ENCODE assay signal across 9 cellular contexts in genomic region chr12:57096748-57097553, GRCh38. TPM values are rescaled to one million over a fixed set of nuclear protein-coding genes. Genes with fewer than 3 reads are reported as not detected.
A peak's percentile ranks its signal among the peaks of the same experiment; 100 is the strongest.
DNase-seq lines count a peak whose midpoint lies in the region; TF ChIP-seq lines count a peak whose summit lies in the region.
"Had no signal": no experiment of that assay in that cellular context is flagged by ENCODE, and none has a peak within 500 bp of the region (broad histone marks: within the 10 kb centered on the region; RNA-seq: fewer than 3 reads in every experiment).

No MANE protein-coding gene starts in this region.

- H3K27me3 Mint-ChIP-seq in dendritic cell treated with granulocyte-macrophage colony-stimulating factor and Interleukin-4, amounts not matched to agents 40 ng/mL and 50 ng/mL, for 4 days: no peaks in the 10 kb centered on the region
- no peaks in the 10 kb centered on the region for H3K27me3 Mint-ChIP-seq in osteocyte (ENCODE audit: unreplicated experiment)
- H3K27me3 Mint-ChIP-seq in progenitor cell of endocrine pancreas: no peaks in the 10 kb centered on the region

- H2AFZ ChIP-seq in Karpas-422 (ENCODE audit: low read length): no peak overlapping the region

- H3K9me3 Mint-ChIP-seq in dendritic cell treated with granulocyte-macrophage colony-stimulating factor and Interleukin-4, amounts not matched to agents 40 ng/mL and 50 ng/mL, for 4 days: no peaks in the 10 kb centered on the region
- H3K9me3 Mint-ChIP-seq in osteocyte (ENCODE audit: unreplicated experiment) (no peaks in the 10 kb centered on the region), progenitor cell of endocrine pancreas (ENCODE audit: low read depth) (no peaks in the 10 kb centered on the region)

- H3K9ac ChIP-seq in Karpas-422 (ENCODE audit: low read length): no peak overlapping the region

- TF ChIP-seq CTCF in osteocyte (IDR thresholded peaks at IDR 0.05) (no peak), progenitor cell of endocrine pancreas (IDR thresholded peaks at IDR 0.05; ENCODE audit: unreplicated experiment) (no peak)

- intact Hi-C loops in dendritic cell treated with granulocyte-macrophage colony-stimulating factor and Interleukin-4, amounts not matched to agents 40 ng/mL and 50 ng/mL, for 4 days (cut with micrococcal nuclease): no loop called here

- peak; percentile 15 for DNase-seq in D341Med (ENCODE audit: low spot score)
- peak; percentile 41 for DNase-seq in Karpas-422
- DNase-seq in osteocyte (ENCODE audit: extremely low spot score, unreplicated experiment): peak; percentile 80
- DNase-seq in effector memory CD4-positive, alpha-beta T cell: no peak
- DNase-seq in progenitor cell of endocrine pancreas (ENCODE audit: low spot score, unreplicated experiment): no peak
- no peak for DNase-seq in NCI-H2171 treated with DMSO at 0.1 percent for 48 hours (lab: John Stamatoyannopoulos, UW)
- DNase-seq: activated CD4-positive, CD25-positive, alpha-beta regulatory T cell; amniotic stem cell had no signal

- H3K9me3 ChIP-seq in Karpas-422 (ENCODE audit: low read length): no peaks in the 10 kb centered on the region
- H3K9me3 ChIP-seq in effector memory CD4-positive, alpha-beta T cell (ENCODE audit: control insufficient read depth, low read length): no peaks in the 10 kb centered on the region

- H3K36me3 Mint-ChIP-seq in dendritic cell treated with granulocyte-macrophage colony-stimulating factor and Interleukin-4, amounts not matched to agents 40 ng/mL and 50 ng/mL, for 4 days (ENCODE audit: low read depth): peaks cover 100% of the 10 kb centered on the region
- H3K36me3 Mint-ChIP-seq in osteocyte (ENCODE audit: unreplicated experiment) (peaks cover 32% of the 10 kb centered on the region), progenitor cell of endocrine pancreas (ENCODE audit: insufficient read depth) (peaks cover 9% of the 10 kb centered on the region)

- H3K4me3 ChIP-seq in Karpas-422 (ENCODE audit: low read length): no peak overlapping the region
- no peak overlapping the region for H3K4me3 ChIP-seq in effector memory CD4-positive, alpha-beta T cell (ENCODE audit: insufficient read depth, low read depth, low read length, poor library complexity, severe bottlenecking)

- peaks cover 90% of the 10 kb centered on the region for H3K4me1 Mint-ChIP-seq in dendritic cell treated with granulocyte-macrophage colony-stimulating factor and Interleukin-4, amounts not matched to agents 40 ng/mL and 50 ng/mL, for 4 days (ENCODE audit: low read depth)
- H3K4me1 Mint-ChIP-seq in osteocyte (ENCODE audit: unreplicated experiment) (peaks cover 28% of the 10 kb centered on the region), progenitor cell of endocrine pancreas (ENCODE audit: low read depth) (peaks cover 4% of the 10 kb centered on the region)

- no peaks in the 10 kb centered on the region for H3K27me3 ChIP-seq in Karpas-422 (ENCODE audit: low read length)
- H3K27me3 ChIP-seq in effector memory CD4-positive, alpha-beta T cell (replicated peaks; ENCODE audit: control insufficient read depth, insufficient read depth, low read length, poor library complexity, severe bottlenecking): no peaks in the 10 kb centered on the region

- H3K36me3 ChIP-seq in Karpas-422 (ENCODE audit: insufficient read depth, low read length): peaks cover 44% of the 10 kb centered on the region; the same call in 1 of the 2 replicates
- peaks cover 49% of the 10 kb centered on the region for H3K36me3 ChIP-seq in effector memory CD4-positive, alpha-beta T cell (ENCODE audit: control insufficient read depth, insufficient read depth, low read length)

- H3K4me3 Mint-ChIP-seq in dendritic cell treated with granulocyte-macrophage colony-stimulating factor and Interleukin-4, amounts not matched to agents 40 ng/mL and 50 ng/mL, for 4 days: no peak overlapping the region
- H3K4me3 Mint-ChIP-seq in osteocyte (ENCODE audit: unreplicated experiment) (no peak overlapping the region), progenitor cell of endocrine pancreas (ENCODE audit: low read depth) (no peak overlapping the region)

- peaks cover 44% of the 10 kb centered on the region for H3K4me1 ChIP-seq in Karpas-422 (ENCODE audit: low read length)
- peaks cover 13% of the 10 kb centered on the region for H3K4me1 ChIP-seq in effector memory CD4-positive, alpha-beta T cell (ENCODE audit: control insufficient read depth, insufficient read depth, low read length, poor library complexity, severe bottlenecking)

- no peak overlapping the region for H3K4me2 ChIP-seq in Karpas-422 (ENCODE audit: low read depth, low read length, poor library complexity, severe bottlenecking)

- no peaks in the 10 kb centered on the region for H3K9me2 ChIP-seq in Karpas-422 (replicated peaks; ENCODE audit: insufficient read depth, low read length)

- no peaks in the 10 kb centered on the region for H4K20me1 ChIP-seq in Karpas-422 (ENCODE audit: insufficient read depth, low read depth, low read length)

- H3K27ac Mint-ChIP-seq in dendritic cell treated with granulocyte-macrophage colony-stimulating factor and Interleukin-4, amounts not matched to agents 40 ng/mL and 50 ng/mL, for 4 days: peak overlapping the region; percentile 72
- H3K27ac Mint-ChIP-seq in osteocyte (ENCODE audit: unreplicated experiment): peak overlapping the region; percentile 58
- no peak overlapping the region for H3K27ac Mint-ChIP-seq in progenitor cell of endocrine pancreas

- no peak overlapping the region for H3K27ac ChIP-seq in Karpas-422 (ENCODE audit: low read length)
- no peak overlapping the region for H3K27ac ChIP-seq in effector memory CD4-positive, alpha-beta T cell (ENCODE audit: insufficient read depth, low read length, poor library complexity, severe bottlenecking)

- no peaks in the 10 kb centered on the region; the same call in 1 of the 2 replicates for H3K79me2 ChIP-seq in Karpas-422 (ENCODE audit: low read length)

RNA-seq across cellular contexts. Expression of gene NAB2, which starts 8.0 kb away (rescaled TPM):
- 19.4 and 38.0 TPM in 2 replicates for total RNA-seq in Karpas-422 (2014; rRNA removed; shearing (Covaris generic); ENCODE audit: low replicate concordance)
- total RNA-seq in osteocyte (41.9 and 42.8 TPM in 2 replicates), progenitor cell of endocrine pancreas (13.4 and 13.8 TPM in 2 replicates)

RNA-seq across cellular contexts. Expression of gene STAT6, which starts 14.2 kb away (rescaled TPM):
- total RNA-seq in Karpas-422 (2014; rRNA removed; shearing (Covaris generic); ENCODE audit: low replicate concordance): 116 and 140 TPM in 2 replicates
- total RNA-seq in osteocyte (154 and 161 TPM in 2 replicates), progenitor cell of endocrine pancreas (130 and 136 TPM in 2 replicates)

RNA-seq across cellular contexts. Expression of gene NEMP1, which starts 18.4 kb away (rescaled TPM):
- 34.2 and 59.6 TPM in 2 replicates for total RNA-seq in Karpas-422 (2014; rRNA removed; shearing (Covaris generic); ENCODE audit: low replicate concordance)
- total RNA-seq in osteocyte: 12.1 and 14.5 TPM in 2 replicates
- 24.2 and 26.5 TPM in 2 replicates for total RNA-seq in progenitor cell of endocrine pancreas

RNA-seq across cellular contexts. Expression of gene LRP1, which starts 31.3 kb away (rescaled TPM):
- total RNA-seq in Karpas-422 (2014; rRNA removed; shearing (Covaris generic); ENCODE audit: low replicate concordance): 0.56 and 3.1 TPM in 2 replicates
- total RNA-seq in osteocyte: 591 and 603 TPM in 2 replicates
- total RNA-seq in progenitor cell of endocrine pancreas: 93.4 and 95.7 TPM in 2 replicates

RNA-seq across cellular contexts. Expression of gene MYO1A, which starts 47.0 kb away (rescaled TPM):
- total RNA-seq in Karpas-422 (2014; rRNA removed; shearing (Covaris generic); ENCODE audit: low replicate concordance): 0.11 and 3.8 TPM in 2 replicates
- total RNA-seq in osteocyte (not detected in 2 replicates), progenitor cell of endocrine pancreas (1.2 and 1.6 TPM in 2 replicates)

Comparison
In these comparisons a context has a peak if more than half of its experiments do, and no peak if none do; other contexts are left out.
1. DNase-seq: peak in D341Med (single experiment), Karpas-422 (single experiment) and osteocyte (single experiment); none in effector memory CD4-positive, alpha-beta T cell (0 of 3), progenitor cell of endocrine pancreas (single experiment) and NCI-H2171 treated with DMSO at 0.1 percent for 48 hours (single experiment).